Comparison of ENCODE assay signal across 9 cellular contexts in the genomic region with DNA sequence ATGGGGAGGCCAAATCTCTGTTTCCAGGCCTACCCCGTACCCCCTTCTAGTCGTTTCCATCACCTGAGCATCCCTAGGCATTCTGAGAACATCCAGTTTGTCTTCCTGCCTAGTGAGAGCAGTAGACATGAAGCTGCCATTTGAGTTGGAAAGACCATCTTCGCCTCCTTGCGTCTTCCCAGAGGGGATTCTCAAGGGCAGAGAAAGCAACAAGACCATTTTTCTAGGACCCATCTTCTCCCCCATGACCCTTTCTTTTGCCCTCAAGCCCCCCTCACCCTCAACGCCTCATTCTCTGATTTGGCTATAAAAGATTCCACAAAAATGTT.
A peak's percentile ranks its signal among the peaks of the same experiment; 100 is the strongest.
DNase-seq lines count a peak whose midpoint lies in the region; ATAC-seq and TF ChIP-seq lines count a peak whose summit lies in the region.
"Had no signal": no experiment of that assay in that cellular context is flagged by ENCODE, and none has a peak within 500 bp of the region (broad histone marks: within the 10 kb centered on the region; RNA-seq: fewer than 3 reads in every experiment).

No MANE protein-coding gene starts in this region.

- no peak overlapping the region for H3K9ac ChIP-seq in muscle layer of colon (ENCODE audit: low read length)

- no peak for TF ChIP-seq CTCF in cardiac muscle cell (IDR thresholded peaks at IDR 0.05; ENCODE audit: low read depth, low read length)
- TF ChIP-seq CTCF in ascending aorta (IDR thresholded peaks at IDR 0.05): no peak
- no peak for TF ChIP-seq CTCF in upper lobe of right lung (IDR thresholded peaks at IDR 0.05)
- no peak for TF ChIP-seq CTCF in BE2C (IDR thresholded peaks at IDR 0.05; ENCODE audit: low read depth, low read length)
- TF ChIP-seq CTCF in body of pancreas (IDR thresholded peaks at IDR 0.05): no peak

- H3K27me3 ChIP-seq in cardiac muscle cell (no peaks in the 10 kb centered on the region), ascending aorta (no peaks in the 10 kb centered on the region), muscle layer of colon (ENCODE audit: control insufficient read depth in 1 of 2, insufficient read depth in 2 of 2, low read length in 2 of 2) (no peaks in the 10 kb centered on the region), upper lobe of right lung (no peaks in the 10 kb centered on the region), BE2C (no peaks in the 10 kb centered on the region), body of pancreas (no peaks in the 10 kb centered on the region)

- no peak for ATAC-seq in Right ventricle myocardium inferior
- ATAC-seq in upper lobe of right lung: no peak
- ATAC-seq in body of pancreas: no peak

- no peak overlapping the region for H3K4me3 ChIP-seq in cardiac muscle cell
- no peak overlapping the region for H3K4me3 ChIP-seq in ascending aorta
- H3K4me3 ChIP-seq in muscle layer of colon (ENCODE audit: low read depth in 1 of 2, low read length in 2 of 2): no peak overlapping the region
- peak overlapping the region; percentile 20 for H3K4me3 ChIP-seq in upper lobe of right lung
- H3K4me3 ChIP-seq in BE2C (ENCODE audit: low read depth, low read length): no peak overlapping the region
- no peak overlapping the region for H3K4me3 ChIP-seq in body of pancreas

- no peak for DNase-seq in cardiac muscle cell (ENCODE audit: low read depth in 1 of 2, low spot score in 1 of 2)
- DNase-seq in Right ventricle myocardium inferior (ENCODE audit: missing footprints): no peak
- DNase-seq in ascending aorta (ENCODE audit: low spot score in 2 of 2): no peak
- no peak for DNase-seq in upper lobe of right lung
- DNase-seq in DMS153 treated with DMSO at 0.1 percent for 48 hours (lab: John Stamatoyannopoulos, UW; ENCODE audit: unreplicated experiment): no peak
- no peak for DNase-seq in BE2C
- DNase-seq in body of pancreas: no peak
- DNase-seq: COR-L47 had no signal

- peak overlapping the region; percentile 87 for H3K27ac ChIP-seq in cardiac muscle cell
- peak overlapping the region; percentile 77 to 80 for H3K27ac ChIP-seq in ascending aorta
- H3K27ac ChIP-seq in muscle layer of colon (ENCODE audit: low read depth, low read length): peak overlapping the region; percentile 17
- H3K27ac ChIP-seq in upper lobe of right lung: peak overlapping the region; percentile 61
- peak overlapping the region in 2 of 4 donors; percentile 2 to 54 for H3K27ac ChIP-seq in body of pancreas

- intact Hi-C loops in Right ventricle myocardium inferior (cut with DNase I): no loop called here
- intact Hi-C loops in ascending aorta (cut with DNase I): no loop called here
- intact Hi-C loops in upper lobe of right lung (cut with DNase I): no loop called here
- intact Hi-C loops in body of pancreas (cut with DNase I): no loop called here

- H3K4me1 ChIP-seq in cardiac muscle cell (ENCODE audit: low read depth): peaks cover 17% of the 10 kb centered on the region
- peaks cover 11 to 32% of the 10 kb centered on the region in 2 donors for H3K4me1 ChIP-seq in ascending aorta
- peaks cover 27% of the 10 kb centered on the region for H3K4me1 ChIP-seq in muscle layer of colon (ENCODE audit: insufficient read depth, low read length)
- H3K4me1 ChIP-seq in upper lobe of right lung: peaks cover 72% of the 10 kb centered on the region
- H3K4me1 ChIP-seq in BE2C: no peaks in the 10 kb centered on the region
- H3K4me1 ChIP-seq in body of pancreas: peaks cover 15% of the 10 kb centered on the region

- H3K36me3 ChIP-seq in cardiac muscle cell (no peaks in the 10 kb centered on the region), ascending aorta (peaks cover 6 to 9% of the 10 kb centered on the region in 2 donors), muscle layer of colon (ENCODE audit: insufficient read depth, low read length) (peaks cover 8% of the 10 kb centered on the region), upper lobe of right lung (no peaks in the 10 kb centered on the region), BE2C (no peaks in the 10 kb centered on the region), body of pancreas (replicated peaks in 1 of 2; ENCODE audit: insufficient read depth in 1 of 2, low read depth in 2 of 2) (no peaks in the 10 kb centered on the region)

- H3K9me3 ChIP-seq in cardiac muscle cell (ENCODE audit: low read depth) (no peaks in the 10 kb centered on the region), ascending aorta (no peaks in the 10 kb centered on the region), muscle layer of colon (ENCODE audit: low read length) (no peaks in the 10 kb centered on the region), upper lobe of right lung (no peaks in the 10 kb centered on the region), BE2C (no peaks in the 10 kb centered on the region), body of pancreas (no peaks in the 10 kb centered on the region)

- WGBS in body of pancreas, 2 donors: 75 to 86% methylated on average over 5 of the region's 5 CpGs

- TF ChIP-seq POLR2A in body of pancreas (IDR thresholded peaks at IDR 0.05): no peak
